Comparison of ENCODE assay signal across 8 cellular contexts in genomic region chr4:143559757-143560147, GRCh38. TPM values are rescaled to one million over a fixed set of nuclear protein-coding genes. Genes with fewer than 3 reads are reported as not detected.
A peak's percentile ranks its signal among the peaks of the same experiment; 100 is the strongest.
DNase-seq lines count a peak whose midpoint lies in the region; ATAC-seq and TF ChIP-seq lines count a peak whose summit lies in the region.

No MANE protein-coding gene starts in this region.

- H3K4me1 ChIP-seq in CD4-positive, CD25-positive, alpha-beta regulatory T cell (ENCODE audit: control insufficient read depth, insufficient read depth, low read length, poor library complexity, severe bottlenecking) = peaks cover 9% of the 10 kb centered on the region
- H3K4me1 ChIP-seq in esophagus squamous epithelium (peaks cover 0 to 18% (median 11%) of the 10 kb centered on the region in 3 donors), skeletal muscle satellite cell (ENCODE audit: control insufficient read depth, insufficient read depth, low read length) (peaks cover 3% of the 10 kb centered on the region)

- TF ChIP-seq CTCF in activated B cell treated with CpG ODN at 0.5 μM for 24 hours (IDR thresholded peaks at IDR 0.05) = no peak
- TF ChIP-seq CTCF in esophagus squamous epithelium (IDR thresholded peaks at IDR 0.05) = no peak

- H3K9ac ChIP-seq in skeletal muscle satellite cell (ENCODE audit: low read depth, low read length) = peak overlapping the region; percentile 77

- peaks cover 2% of the 10 kb centered on the region for H3K36me3 ChIP-seq in CD4-positive, CD25-positive, alpha-beta regulatory T cell (ENCODE audit: control insufficient read depth, insufficient read depth, low read length)
- H3K36me3 ChIP-seq in H7 (replicated peaks; ENCODE audit: control insufficient read depth, insufficient read depth, low read length) = no peaks in the 10 kb centered on the region
- peaks cover 0 to 12% (median 0%) of the 10 kb centered on the region in 3 donors for H3K36me3 ChIP-seq in esophagus squamous epithelium
- H3K36me3 ChIP-seq in skeletal muscle satellite cell (ENCODE audit: insufficient read depth, low read length) = peaks cover 15% of the 10 kb centered on the region

- DNase-seq in CD4-positive, CD25-positive, alpha-beta regulatory T cell = peak in 2 of 3 donors; percentile 32 to 37
- DNase-seq in H7 (no peak), activated B cell treated with CpG ODN at 0.5 μM for 24 hours (no peak), esophagus squamous epithelium (lab: John Stamatoyannopoulos, UW) (no peak), islet precursor cell (no peak), hepatic stellate cell (ENCODE audit: low spot score) (no peak), NCI-H82 (lab: John Stamatoyannopoulos, UW) (no peak)

- peaks cover 0 to 4% (median 0%) of the 10 kb centered on the region in 7 donors for H3K9me3 Mint-ChIP-seq in CD4-positive, CD25-positive, alpha-beta regulatory T cell
- H3K9me3 Mint-ChIP-seq in activated B cell treated with CpG ODN at 0.5 μM for 24 hours = no peaks in the 10 kb centered on the region

- H3K27ac Mint-ChIP-seq in CD4-positive, CD25-positive, alpha-beta regulatory T cell = peak overlapping the region; percentile 66 to 97 (median 91)
- H3K27ac Mint-ChIP-seq in activated B cell treated with CpG ODN at 0.5 μM for 24 hours = peak overlapping the region; percentile 92

- H3K27ac ChIP-seq in CD4-positive, CD25-positive, alpha-beta regulatory T cell (ENCODE audit: insufficient read depth, low read length, poor library complexity, severe bottlenecking) = peak overlapping the region; percentile 72
- peak overlapping the region; percentile 25 to 70 (median 54) for H3K27ac ChIP-seq in esophagus squamous epithelium

- peak overlapping the region; percentile 90 to 96 (median 92) for H3K4me3 Mint-ChIP-seq in CD4-positive, CD25-positive, alpha-beta regulatory T cell
- H3K4me3 Mint-ChIP-seq in activated B cell treated with CpG ODN at 0.5 μM for 24 hours = peak overlapping the region; percentile 94

- CTCF ChIA-PET in activated B cell treated with CpG ODN at 0.5 μM for 24 hours (lab: Charles Lee) = interaction anchor here (1.1 kb wide), 1 partner anchor 12 kb away, joined by 5 read pairs; no protein-coding TSS in a partner anchor

- peak overlapping the region; percentile 94 for H3K4me3 ChIP-seq in CD4-positive, CD25-positive, alpha-beta regulatory T cell (ENCODE audit: low read depth, low read length)
- H3K4me3 ChIP-seq in H7 (ENCODE audit: insufficient read depth, low read depth, low read length) (peak overlapping the region; percentile 29; the same call in 1 of the 2 replicates), esophagus squamous epithelium (peak overlapping the region; percentile 42 to 75 (median 54)), skeletal muscle satellite cell (ENCODE audit: low read length) (peak overlapping the region; percentile 69)

- POLR2A ChIA-PET in activated B cell treated with CpG ODN at 0.5 μM for 24 hours (lab: Charles Lee) = interaction anchor here (1.3 kb wide), 1 partner anchor 47 kb away, joined by 4 read pairs; the partner anchor contains the start of gene SMARCA5

- H3K27me3 Mint-ChIP-seq in CD4-positive, CD25-positive, alpha-beta regulatory T cell = no peaks in the 10 kb centered on the region
- H3K27me3 Mint-ChIP-seq in activated B cell treated with CpG ODN at 0.5 μM for 24 hours = no peaks in the 10 kb centered on the region

- TF ChIP-seq POLR2A in esophagus squamous epithelium (IDR thresholded peaks at IDR 0.05) = no peak

- intact Hi-C loops in activated B cell treated with CpG ODN at 0.5 μM for 24 hours (cut with micrococcal nuclease) (loop anchor here (1.0 to 5.0 kb wide), 8 partner anchors 46 to 1539 kb away; partner anchors contain the start of genes ABCE1, ANAPC10, SMARCA5 and USP38), esophagus squamous epithelium (cut with DNase I) (no loop called here)

- H3K4me2 ChIP-seq in skeletal muscle satellite cell (ENCODE audit: low read length) = peak overlapping the region; percentile 88

- 62 to 68% methylated on average over 4 to 15 of the region's 17 CpGs for WGBS in esophagus squamous epithelium, 2 donors

- no peaks in the 10 kb centered on the region for H3K27me3 ChIP-seq in CD4-positive, CD25-positive, alpha-beta regulatory T cell (ENCODE audit: control insufficient read depth, insufficient read depth, low read length)
- no peaks in the 10 kb centered on the region for H3K27me3 ChIP-seq in H7 (ENCODE audit: control insufficient read depth, insufficient read depth, low read length)
- no peaks in the 10 kb centered on the region for H3K27me3 ChIP-seq in esophagus squamous epithelium
- no peaks in the 10 kb centered on the region for H3K27me3 ChIP-seq in skeletal muscle satellite cell (ENCODE audit: control insufficient read depth, insufficient read depth, low read length)

- peaks cover 4% of the 10 kb centered on the region for H3K36me3 Mint-ChIP-seq in CD4-positive, CD25-positive, alpha-beta regulatory T cell
- H3K36me3 Mint-ChIP-seq in activated B cell treated with CpG ODN at 0.5 μM for 24 hours (ENCODE audit: low read depth) = peaks cover 14% of the 10 kb centered on the region

- H3K9me3 ChIP-seq in CD4-positive, CD25-positive, alpha-beta regulatory T cell (ENCODE audit: control insufficient read depth in 2 of 2, low read length in 2 of 2) = no peaks in the 10 kb centered on the region
- H3K9me3 ChIP-seq in esophagus squamous epithelium (no peaks in the 10 kb centered on the region), skeletal muscle satellite cell (replicated peaks; ENCODE audit: low read length) (no peaks in the 10 kb centered on the region)

- peak in 1 of 2 donors; percentile 24 for ATAC-seq in CD4-positive, CD25-positive, alpha-beta regulatory T cell (ENCODE audit: low read depth in 2 of 2)
- ATAC-seq in activated B cell treated with CpG ODN at 0.5 μM for 24 hours (ENCODE audit: low read depth) = no peak

- H3K4me1 Mint-ChIP-seq in CD4-positive, CD25-positive, alpha-beta regulatory T cell = peaks cover 12 to 36% (median 27%) of the 10 kb centered on the region in 4 donors
- H3K4me1 Mint-ChIP-seq in activated B cell treated with CpG ODN at 0.5 μM for 24 hours = peaks cover 24% of the 10 kb centered on the region

RNA-seq across cellular contexts. Expression of gene SMARCA5, which starts 46.2 kb away (rescaled TPM):
- 57.5 TPM for total RNA-seq in CD4-positive, CD25-positive, alpha-beta regulatory T cell
- 10 to 100 TPM; 22.3 to 28.3 (median 23.9) TPM for polyA plus RNA-seq in CD4-positive, CD25-positive, alpha-beta regulatory T cell
- total RNA-seq in H7 (2014; rRNA removed; shearing (Covaris generic)) = 64.1 and 107 TPM in 2 replicates
- total RNA-seq in activated B cell treated with CpG ODN at 0.5 μM for 24 hours (47.3 and 49.8 TPM in 2 replicates), esophagus squamous epithelium (10 to 100 TPM; 13.6 to 28.4 (median 22.9) TPM)
- 31.0 and 38.3 TPM in 2 replicates for total RNA-seq in skeletal muscle satellite cell (2012; rRNA removed)

Comparison
In these comparisons a context has a peak if more than half of its experiments do, and no peak if none do; other contexts are left out.
1. DNase-seq: peak in CD4-positive, CD25-positive, alpha-beta regulatory T cell (2 of 3); none in H7 (single experiment), activated B cell treated with CpG ODN at 0.5 μM for 24 hours (single experiment), esophagus squamous epithelium (single experiment), islet precursor cell (single experiment), hepatic stellate cell (single experiment) and NCI-H82 (single experiment).
2. H3K4me3 ChIP-seq: peak in every context shown above with its lines; median percentile 94 in CD4-positive, CD25-positive, alpha-beta regulatory T cell; 69 in skeletal muscle satellite cell; 54 in esophagus squamous epithelium; 29 in H7.